Comparison of ENCODE assay signal across 8 cellular contexts in the genomic region with DNA sequence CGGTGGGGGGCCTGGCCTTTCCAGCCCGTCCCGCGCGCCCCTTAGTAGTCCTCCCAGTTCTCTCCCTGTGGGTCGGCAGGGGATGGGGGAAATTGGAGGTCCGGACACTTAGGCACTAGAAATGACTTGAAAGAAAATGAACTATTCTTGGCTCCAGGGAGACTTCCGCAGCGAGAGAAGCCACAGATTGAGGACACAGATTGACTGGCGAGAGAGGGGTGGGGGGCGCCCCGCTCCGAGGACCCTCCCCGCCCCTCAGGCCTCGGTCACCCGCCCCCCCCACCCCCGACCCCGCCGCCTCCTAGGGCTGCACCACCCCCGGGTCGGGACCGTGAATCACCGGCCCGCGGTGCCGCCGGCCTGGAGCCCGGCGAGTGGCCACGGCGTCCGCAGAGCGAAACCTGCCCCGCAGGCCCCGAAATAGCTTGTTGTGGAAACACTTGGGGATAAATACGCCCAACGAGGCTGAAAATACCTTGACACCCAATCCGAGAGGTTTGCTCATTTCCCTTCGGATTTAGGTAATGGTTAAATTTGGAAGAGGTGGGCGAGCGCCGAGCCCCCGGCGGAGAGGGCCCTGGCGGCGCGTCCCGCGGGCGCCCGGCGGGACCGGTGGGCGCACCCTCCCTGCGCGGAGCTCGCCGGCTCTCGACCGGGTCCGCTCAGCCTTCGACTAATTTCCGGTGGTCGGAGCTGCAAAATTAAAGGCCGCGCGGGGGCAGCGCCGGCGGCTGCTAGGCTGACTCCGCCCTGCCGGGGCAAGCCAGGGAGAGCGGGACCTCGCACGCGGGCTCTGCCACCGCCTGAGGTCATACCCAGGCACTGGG. TPM values are rescaled to one million over a fixed set of nuclear protein-coding genes. Genes with fewer than 3 reads are reported as not detected.
DNase-seq lines count a peak whose midpoint lies in the region; ATAC-seq and TF ChIP-seq lines count a peak whose summit lies in the region.

A gene (minus strand): TSS at position 675 of the 827 bp plus-strand sequence. CDS start 3,438 bp downstream, outside the sequence.

- DNase-seq in CD14-positive monocyte (ENCODE audit: low spot score), result no peak
- peak; percentile 66 for DNase-seq in WTC11 (ENCODE audit: low spot score)
- DNase-seq in coronary artery (ENCODE audit: low spot score), result no peak
- no peak for DNase-seq in NCI-H1105 treated with DMSO at 0.1 percent for 48 hours (lab: John Stamatoyannopoulos, UW)

- H3K9ac ChIP-seq in mucosa of rectum (ENCODE audit: low read depth in 1 of 2, low read length in 2 of 2), result peak within 1 kb of the TSS; percentile 60 to 71

- H3K9me3 Mint-ChIP-seq in CD14-positive monocyte, result peaks cover 0 to 6% (median 4%) of the 10 kb centered on the region in 7 donors
- H3K9me3 Mint-ChIP-seq in WTC11, result no peaks in the 10 kb centered on the region
- H3K9me3 Mint-ChIP-seq in stimulated activated naive CD8-positive, alpha-beta T cell treated with anti-CD3 and anti-CD28 coated beads, Interleukin-15, Interleukin-2, amounts not matched to agents 100 ng/mL and 50 ng/mL, for 24 hours, result no peaks in the 10 kb centered on the region

- H3K36me3 ChIP-seq in mucosa of rectum (ENCODE audit: control insufficient read depth in 2 of 2, insufficient read depth in 2 of 2, low read length in 2 of 2), result no peaks in the 10 kb centered on the region

- peak; percentile 30 for ATAC-seq in GM19324 (IDR thresholded peaks at IDR 0.05; ENCODE audit: low FRiP score, unreplicated experiment)
- peak; percentile 20 for ATAC-seq in HG03558 (IDR thresholded peaks at IDR 0.05; ENCODE audit: extremely low read depth, unreplicated experiment)
- peak; percentile 13 for ATAC-seq in WTC11

- H3K4me1 Mint-ChIP-seq in CD14-positive monocyte, result peaks cover 39% of the 10 kb centered on the region
- peaks cover 28% of the 10 kb centered on the region for H3K4me1 Mint-ChIP-seq in WTC11
- peaks cover 40% of the 10 kb centered on the region for H3K4me1 Mint-ChIP-seq in stimulated activated naive CD8-positive, alpha-beta T cell treated with anti-CD3 and anti-CD28 coated beads, Interleukin-15, Interleukin-2, amounts not matched to agents 100 ng/mL and 50 ng/mL, for 24 hours (ENCODE audit: low read depth)

- peaks cover 24 to 27% of the 10 kb centered on the region in 2 donors for H3K4me1 ChIP-seq in mucosa of rectum (ENCODE audit: control insufficient read depth in 2 of 2, insufficient read depth in 2 of 2, low read length in 2 of 2)

- intact Hi-C loops in CD14-positive monocyte (cut with micrococcal nuclease), result loop anchor here in 1 of 2 donors (10.0 kb wide), 1 partner anchor 182 kb away; no protein-coding TSS in a partner anchor

- H3K4me3 ChIP-seq in coronary artery (peak within 1 kb of the TSS; percentile 72), mucosa of rectum (ENCODE audit: low read length in 2 of 2) (peak within 1 kb of the TSS; percentile 64 to 76)

- H3K27me3 ChIP-seq in mucosa of rectum (ENCODE audit: control insufficient read depth in 2 of 2, insufficient read depth in 2 of 2, low read length in 2 of 2), result peaks cover 19 to 25% of the 10 kb centered on the region in 2 donors

- peak within 1 kb of the TSS; percentile 95 to 98 for H3K4me3 Mint-ChIP-seq in CD14-positive monocyte
- H3K4me3 Mint-ChIP-seq in WTC11, result peak within 1 kb of the TSS; percentile 76
- H3K4me3 Mint-ChIP-seq in stimulated activated naive CD8-positive, alpha-beta T cell treated with anti-CD3 and anti-CD28 coated beads, Interleukin-15, Interleukin-2, amounts not matched to agents 100 ng/mL and 50 ng/mL, for 24 hours, result peak within 1 kb of the TSS; percentile 96

- no peak for TF ChIP-seq CTCF in CD14-positive monocyte (IDR thresholded peaks at IDR 0.05)
- TF ChIP-seq CTCF in WTC11 (IDR thresholded peaks at IDR 0.05), result no peak
- TF ChIP-seq CTCF in coronary artery (IDR thresholded peaks at IDR 0.05), result no peak

- H3K9me3 ChIP-seq in mucosa of rectum (ENCODE audit: control insufficient read depth in 2 of 2, low read length in 2 of 2), result no peaks in the 10 kb centered on the region

- peaks cover 27 to 41% (median 27%) of the 10 kb centered on the region in 3 donors for H3K27me3 Mint-ChIP-seq in CD14-positive monocyte (ENCODE audit: low read depth in 3 of 3)
- peaks cover 91% of the 10 kb centered on the region for H3K27me3 Mint-ChIP-seq in WTC11 (ENCODE audit: low read depth)
- no peaks in the 10 kb centered on the region for H3K27me3 Mint-ChIP-seq in stimulated activated naive CD8-positive, alpha-beta T cell treated with anti-CD3 and anti-CD28 coated beads, Interleukin-15, Interleukin-2, amounts not matched to agents 100 ng/mL and 50 ng/mL, for 24 hours

- POLR2A ChIA-PET in WTC11 (lab: Charles Lee), result no interaction called here

- peaks cover 0 to 3% of the 10 kb centered on the region in 2 donors for H3K36me3 Mint-ChIP-seq in CD14-positive monocyte
- no peaks in the 10 kb centered on the region for H3K36me3 Mint-ChIP-seq in WTC11
- peaks cover 34% of the 10 kb centered on the region for H3K36me3 Mint-ChIP-seq in stimulated activated naive CD8-positive, alpha-beta T cell treated with anti-CD3 and anti-CD28 coated beads, Interleukin-15, Interleukin-2, amounts not matched to agents 100 ng/mL and 50 ng/mL, for 24 hours (ENCODE audit: low read depth)

- H3K27ac Mint-ChIP-seq in CD14-positive monocyte (peak within 1 kb of the TSS in 1 of 7 donors; percentile 21), WTC11 (no peak within 1 kb of the TSS)
- H3K27ac Mint-ChIP-seq in stimulated activated naive CD8-positive, alpha-beta T cell treated with anti-CD3 and anti-CD28 coated beads, Interleukin-15, Interleukin-2, amounts not matched to agents 100 ng/mL and 50 ng/mL, for 24 hours, result peak within 1 kb of the TSS; percentile 95

- CTCF ChIA-PET in WTC11 (lab: Charles Lee), result interaction anchor here (0.6 to 2.7 kb wide), 10 partner anchors 12 to 1526 kb away, joined by 3 to 11 read pairs (median 3); a partner anchor contains a TSS

- no peak within 1 kb of the TSS for H3K27ac ChIP-seq in coronary artery
- peak within 1 kb of the TSS; percentile 61 to 83 for H3K27ac ChIP-seq in mucosa of rectum (ENCODE audit: low read depth in 2 of 2, low read length in 2 of 2)

TF ChIP-seq in WTC11, 78 proteins besides CTCF, POLR2A, EP300 and RAD21:
- TF ChIP-seq, protein P1, sequence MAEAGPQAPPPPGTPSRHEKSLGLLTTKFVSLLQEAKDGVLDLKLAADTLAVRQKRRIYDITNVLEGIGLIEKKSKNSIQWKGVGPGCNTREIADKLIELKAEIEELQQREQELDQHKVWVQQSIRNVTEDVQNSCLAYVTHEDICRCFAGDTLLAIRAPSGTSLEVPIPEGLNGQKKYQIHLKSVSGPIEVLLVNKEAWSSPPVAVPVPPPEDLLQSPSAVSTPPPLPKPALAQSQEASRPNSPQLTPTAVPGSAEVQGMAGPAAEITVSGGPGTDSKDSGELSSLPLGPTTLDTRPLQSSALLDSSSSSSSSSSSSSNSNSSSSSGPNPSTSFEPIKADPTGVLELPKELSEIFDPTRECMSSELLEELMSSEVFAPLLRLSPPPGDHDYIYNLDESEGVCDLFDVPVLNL (CRISPR knock-in tag; IDR thresholded peaks at IDR 0.05; ENCODE audit: borderline replicate concordance, low read depth), result no peak
- TF ChIP-seq, protein P2, sequence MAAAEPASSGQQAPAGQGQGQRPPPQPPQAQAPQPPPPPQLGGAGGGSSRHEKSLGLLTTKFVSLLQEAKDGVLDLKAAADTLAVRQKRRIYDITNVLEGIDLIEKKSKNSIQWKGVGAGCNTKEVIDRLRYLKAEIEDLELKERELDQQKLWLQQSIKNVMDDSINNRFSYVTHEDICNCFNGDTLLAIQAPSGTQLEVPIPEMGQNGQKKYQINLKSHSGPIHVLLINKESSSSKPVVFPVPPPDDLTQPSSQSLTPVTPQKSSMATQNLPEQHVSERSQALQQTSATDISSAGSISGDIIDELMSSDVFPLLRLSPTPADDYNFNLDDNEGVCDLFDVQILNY (CRISPR knock-in tag; IDR thresholded peaks at IDR 0.05), result 0 out of 2 replicates have a peak, but pooled peaks have one; percentile 43

RNA-seq across cellular contexts. Expression of the gene that starts here (rescaled TPM):
- polyA plus RNA-seq in CD14-positive monocyte, result not detected
- 0.18 to 0.46 TPM (median 0.35 TPM) in 3 replicates for total RNA-seq in WTC11 (2021)

Comparison
In these comparisons a context has a peak if more than half of its experiments do, and no peak if none do; other contexts are left out.
1. Peak in DNase-seq and ATAC-seq in WTC11; RNA of the gene not detected or under 1 TPM.
2. H3K27ac ChIP-seq: peak in mucosa of rectum (2 of 2); none in coronary artery (0 of 2).
3. Peak in every context shown above with its lines, with median percentiles within 50 percentile points of each other: H3K4me3 Mint-ChIP-seq and ATAC-seq.